In genomic region chr21:42974832-42975820, GRCh38 we compare ENCODE assay signal across 1 cellular context.
TF ChIP-seq lines count a peak whose summit lies in the region.

No MANE protein-coding gene starts in this region.

TF ChIP-seq in H1, 55 proteins besides CTCF, POLR2A, EP300 and RAD21 (continued from another document):
- TF ChIP-seq SP4 (IDR thresholded peaks at IDR 0.05; ENCODE audit: low read length) (no peak), SP2 (IDR thresholded peaks at IDR 0.05; ENCODE audit: low read length) (no peak), CEBPB (IDR thresholded peaks at IDR 0.05; ENCODE audit: low read depth, low read length) (no peak), SIX5 (IDR thresholded peaks at IDR 0.05; ENCODE audit: low read depth, low read length) (no peak), YY1 (IDR thresholded peaks at IDR 0.05; ENCODE audit: low read depth, low read length) (peak; percentile 78), TAF7 (optimal IDR thresholded peaks at IDR 0.05; ENCODE audit: borderline replicate concordance, low read depth, low read length) (no peak), MAFK (IDR thresholded peaks at IDR 0.05; ENCODE audit: low read depth, low read length) (no peak), SIRT6 (IDR thresholded peaks at IDR 0.05; ENCODE audit: low read length) (no peak), SIN3A (conservative IDR thresholded peaks at IDR 0.05 in 1 of 2, IDR thresholded peaks at IDR 0.05 in 1 of 2; ENCODE audit: low read depth in 1 of 2, low read length in 2 of 2) (peak in 1 of 2 experiments; percentile 90; a peak in 2 of 4 replicates), CTBP2 (IDR thresholded peaks at IDR 0.05; ENCODE audit: borderline replicate concordance, insufficient read depth, insufficient read length, low read length) (no peak), RBBP5 (IDR thresholded peaks at IDR 0.05; ENCODE audit: borderline replicate concordance, low read depth, low read length) (peak; percentile 63), MAX (IDR thresholded peaks at IDR 0.05) (peak; percentile 11; the same call in 1 of the 2 replicates), SUZ12 (IDR thresholded peaks at IDR 0.05; ENCODE audit: low read length) (no peak), KDM4A (IDR thresholded peaks at IDR 0.05; ENCODE audit: low read depth, low read length, severe bottlenecking) (no peak), EGR1 (IDR thresholded peaks at IDR 0.05; ENCODE audit: borderline replicate concordance, low read depth, low read length) (no peak), PHF8 (conservative IDR thresholded peaks at IDR 0.05; ENCODE audit: low read depth, low read length) (peak; percentile 44; the same call in 1 of the 2 replicates), EZH2 (IDR thresholded peaks at IDR 0.05; ENCODE audit: low read depth, low read length, severe bottlenecking) (no peak), CHD1 (IDR thresholded peaks at IDR 0.05; ENCODE audit: low read depth, low read length) (no peak), JUN (IDR thresholded peaks at IDR 0.05; ENCODE audit: low read depth, low read length) (no peak), BCL11A (IDR thresholded peaks at IDR 0.05; ENCODE audit: low read depth in 2 of 2, low read length in 2 of 2) (no peak), HDAC2 (IDR thresholded peaks at IDR 0.05; ENCODE audit: borderline replicate concordance in 1 of 2, low read depth in 2 of 2, low read length in 2 of 2) (peak in 1 of 2 experiments; percentile 68; a peak in 1 of 4 replicates), HDAC6 (IDR thresholded peaks at IDR 0.05; ENCODE audit: low read depth, low read length) (no peak), SP1 (IDR thresholded peaks at IDR 0.05; ENCODE audit: low read depth, low read length) (no peak), NANOG (IDR thresholded peaks at IDR 0.05; ENCODE audit: insufficient read depth, low read depth, low read length, poor library complexity, severe bottlenecking) (no peak), POLR2AphosphoS5 (IDR thresholded peaks at IDR 0.05; ENCODE audit: low read depth, low read length) (peak; percentile 59; the same call in 1 of the 2 replicates), USF2 (IDR thresholded peaks at IDR 0.05; ENCODE audit: low read length) (no peak), SRF (IDR thresholded peaks at IDR 0.05; ENCODE audit: low read depth, low read length) (peak; percentile 37; the same call in 1 of the 2 replicates), RXRA (IDR thresholded peaks at IDR 0.05; ENCODE audit: insufficient read depth, low read depth, low read length) (no peak), ATF2 (IDR thresholded peaks at IDR 0.05; ENCODE audit: low read length) (no peak), TAF1 (IDR thresholded peaks at IDR 0.05; ENCODE audit: low read depth, low read length) (peak; percentile 52; the same call in 1 of the 2 replicates), RFX5 (IDR thresholded peaks at IDR 0.05; ENCODE audit: borderline replicate concordance, low read depth, low read length) (no peak), ATF3 (IDR thresholded peaks at IDR 0.05; ENCODE audit: insufficient read depth, low read depth, low read length) (no peak), FOSL1 (IDR thresholded peaks at IDR 0.05; ENCODE audit: insufficient read depth, low read depth, low read length) (no peak)
